25 cellular contexts compared by ENCODE assay signal in the genomic region with DNA sequence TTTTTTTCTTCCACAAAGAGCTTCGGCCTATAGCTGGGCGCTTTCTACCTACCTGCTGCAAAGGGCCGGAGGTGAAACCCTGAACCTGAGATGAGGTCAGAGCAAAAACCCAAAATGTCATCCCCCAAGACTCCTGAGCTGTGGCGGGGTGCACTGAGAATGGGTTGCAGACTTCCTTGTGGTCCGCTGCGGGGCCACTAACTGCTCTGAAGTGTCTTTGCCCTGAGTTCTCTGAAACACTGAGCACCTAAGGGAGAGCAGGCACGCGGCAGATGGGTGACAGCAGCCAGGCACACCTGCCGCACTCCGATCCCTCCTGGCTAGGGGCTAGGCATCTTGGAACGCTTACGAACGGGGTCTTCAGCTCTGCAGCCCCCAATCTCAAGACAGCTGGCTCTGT. TPM values are rescaled to one million over a fixed set of nuclear protein-coding genes. Genes with fewer than 3 reads are reported as not detected.
"Had no signal": no experiment of that assay in that cellular context is flagged by ENCODE, and none has a peak within 500 bp of the region (broad histone marks: within the 10 kb centered on the region; RNA-seq: fewer than 3 reads in every experiment).

No MANE protein-coding gene starts in this region.

- H3K79me2 ChIP-seq: hepatocyte had no signal

- H3K4me3 ChIP-seq: esophagus squamous epithelium, hepatocyte, lung, spleen, tibial artery, upper lobe of right lung, vagina had no signal

- H3K36me3 Mint-ChIP-seq: naive B cell; stimulated activated memory B cell treated with anti-CD40 and anti-IgM and Interleukin-4, amounts not matched to agents 10 μg/mL and 1 μg/mL and 100 μg/mL, for 72 hours had no signal

- H3K4me1 Mint-ChIP-seq: naive B cell; stimulated activated memory B cell treated with anti-CD40 and anti-IgM and Interleukin-4, amounts not matched to agents 10 μg/mL and 1 μg/mL and 100 μg/mL, for 72 hours had no signal

- H3K27me3 Mint-ChIP-seq: stimulated activated naive CD8-positive, alpha-beta T cell treated with anti-CD3 and anti-CD28 coated beads, Interleukin-15, Interleukin-2, amounts not matched to agents 100 ng/mL and 50 ng/mL, for 24 hours had no signal

- H2AFZ ChIP-seq: hepatocyte had no signal

- H3K27ac ChIP-seq: epithelial cell of prostate, esophagus squamous epithelium, hepatocyte, spleen, tibial artery, upper lobe of right lung, vagina had no signal

- H3K27ac Mint-ChIP-seq: dendritic cell treated with granulocyte-macrophage colony-stimulating factor and Interleukin-4, amounts not matched to agents 40 ng/mL and 50 ng/mL, for 4 days; effector memory CD8-positive, alpha-beta T cell; stimulated activated memory B cell treated with anti-CD40 and anti-IgM and Interleukin-4, amounts not matched to agents 10 μg/mL and 1 μg/mL and 100 μg/mL, for 72 hours; stimulated activated naive CD8-positive, alpha-beta T cell treated with anti-CD3 and anti-CD28 coated beads, Interleukin-15, Interleukin-2, amounts not matched to agents 100 ng/mL and 50 ng/mL, for 24 hours had no signal

- H3K9me3 ChIP-seq: esophagus squamous epithelium, spleen, tibial artery, upper lobe of right lung, vagina had no signal

- H3K27me3 ChIP-seq: hepatocyte, upper lobe of right lung, vagina had no signal

- H3K9me3 Mint-ChIP-seq: dendritic cell treated with granulocyte-macrophage colony-stimulating factor and Interleukin-4, amounts not matched to agents 40 ng/mL and 50 ng/mL, for 4 days; effector memory CD8-positive, alpha-beta T cell; naive B cell; nephron; stimulated activated memory B cell treated with anti-CD40 and anti-IgM and Interleukin-4, amounts not matched to agents 10 μg/mL and 1 μg/mL and 100 μg/mL, for 72 hours; stimulated activated naive CD8-positive, alpha-beta T cell treated with anti-CD3 and anti-CD28 coated beads, Interleukin-15, Interleukin-2, amounts not matched to agents 100 ng/mL and 50 ng/mL, for 24 hours had no signal

- H3K4me2 ChIP-seq: hepatocyte had no signal

- H3K36me3 ChIP-seq: esophagus squamous epithelium, spleen, tibial artery, upper lobe of right lung, vagina had no signal

- H3K4me3 Mint-ChIP-seq: dendritic cell treated with granulocyte-macrophage colony-stimulating factor and Interleukin-4, amounts not matched to agents 40 ng/mL and 50 ng/mL, for 4 days; effector memory CD8-positive, alpha-beta T cell; nephron; stimulated activated memory B cell treated with anti-CD40 and anti-IgM and Interleukin-4, amounts not matched to agents 10 μg/mL and 1 μg/mL and 100 μg/mL, for 72 hours; stimulated activated naive CD8-positive, alpha-beta T cell treated with anti-CD3 and anti-CD28 coated beads, Interleukin-15, Interleukin-2, amounts not matched to agents 100 ng/mL and 50 ng/mL, for 24 hours had no signal

- ATAC-seq: effector memory CD8-positive, alpha-beta T cell; left colon; sciatic nerve; stimulated activated memory B cell treated with anti-CD40 and anti-IgM and Interleukin-4, amounts not matched to agents 10 μg/mL and 1 μg/mL and 100 μg/mL, for 72 hours; upper lobe of right lung had no signal

- DNase-seq: effector memory CD8-positive, alpha-beta T cell; esophagus squamous epithelium; left colon; left ventricle myocardium superior; mesenchymal stem cell; midbrain; naive B cell; spleen; stimulated activated CD4-positive, alpha-beta T cell treated with anti-CD3 and anti-CD28 coated beads, Interleukin-15, amount 100 ng/mL, for 24 hours; stimulated activated CD4-positive, alpha-beta T cell treated with anti-CD3 and anti-CD28 coated beads, Interleukin-1b, Interleukin-23, amount 100 ng/mL, for 48 hours; stimulated activated CD4-positive, alpha-beta T cell treated with anti-CD3 and anti-CD28 coated beads, Interleukin-4, amount 100 ng/mL, for 24 hours; tibial artery; upper lobe of right lung had no signal

- H3K4me1 ChIP-seq: tibial artery had no signal

RNA-seq across cellular contexts. Expression of a gene that starts 29.3 kb away (rescaled TPM):
- total RNA-seq: pulmonary artery endothelial cell had no signal

RNA-seq across cellular contexts. Expression of a gene that starts 47.2 kb away (rescaled TPM):
- total RNA-seq: hepatocyte, kidney epithelial cell, pulmonary artery endothelial cell, sciatic nerve, temporal lobe, vagina had no signal
